7 cellular contexts compared by ENCODE assay signal in genomic region chr9:116917895-116918508, GRCh38.
DNase-seq lines count a peak whose midpoint lies in the region; ATAC-seq, FAIRE-seq and TF ChIP-seq lines count a peak whose summit lies in the region.
"Not testable (repeated sequence)": the region's sequence is repeated elsewhere in the genome, so short reads cannot be mapped to it uniquely, and the experiment has no call there.

No MANE protein-coding gene starts in this region.

- POLR2A ChIA-PET in WTC11 (lab: Charles Lee): not testable (repeated sequence)

- H3K4me1 ChIP-seq in Karpas-422 (ENCODE audit: low read length): peaks cover 17% of the 10 kb centered on the region

- not testable (repeated sequence) for H3K9me2 ChIP-seq in Karpas-422 (replicated peaks; ENCODE audit: insufficient read depth, low read length)

- H3K27me3 Mint-ChIP-seq in WTC11 (ENCODE audit: low read depth): not testable (repeated sequence)

- H3K4me3 ChIP-seq in GM12864 (ENCODE audit: low read depth, low read length): peak overlapping the region; percentile 22; the same call in 1 of the 2 replicates
- H3K4me3 ChIP-seq in Karpas-422 (ENCODE audit: low read length): peak overlapping the region; percentile 76

- H3K4me2 ChIP-seq in Karpas-422 (ENCODE audit: low read depth, low read length, poor library complexity, severe bottlenecking): peak overlapping the region; percentile 93

- peaks cover 18% of the 10 kb centered on the region for H3K36me3 ChIP-seq in Karpas-422 (ENCODE audit: insufficient read depth, low read length)

- peak overlapping the region; percentile 53 for H3K27ac ChIP-seq in Karpas-422 (ENCODE audit: low read length)

- not testable (repeated sequence) for FAIRE-seq in GM12892 (lab: Jason Lieb, UNC)

- H3K9me3 Mint-ChIP-seq in WTC11: not testable (repeated sequence)

- peaks cover 18% of the 10 kb centered on the region for H3K4me1 Mint-ChIP-seq in WTC11

- H3K9me3 ChIP-seq in Karpas-422 (ENCODE audit: low read length): not testable (repeated sequence)

- ATAC-seq in WTC11: peak; percentile 56

- H4K20me1 ChIP-seq in Karpas-422 (ENCODE audit: insufficient read depth, low read depth, low read length): not testable (repeated sequence)

- TF ChIP-seq CTCF in GM12864 (IDR thresholded peaks at IDR 0.05; ENCODE audit: low read depth, low read length, missing control alignments); WTC11 (IDR thresholded peaks at IDR 0.05): not testable (repeated sequence)

- CTCF ChIA-PET in WTC11 (lab: Charles Lee): not testable (repeated sequence)

- peak overlapping the region; percentile 67; the same call in 1 of the 2 replicates for H2AFZ ChIP-seq in Karpas-422 (ENCODE audit: low read length)

- not testable (repeated sequence) for DNase-seq in GM12864 (ENCODE audit: low read depth); GM12892 (ENCODE audit: insufficient read length); WTC11 (ENCODE audit: low spot score)
- DNase-seq in Karpas-422 (peak; percentile 62), NCI-H146 (lab: John Stamatoyannopoulos, UW) (peak; percentile 28), NCI-H69 (lab: John Stamatoyannopoulos, UW) (peak; percentile 55), NCI-H748 treated with DMSO at 0.1 percent for 48 hours (lab: John Stamatoyannopoulos, UW) (peak; percentile 7)

- H3K27me3 ChIP-seq in Karpas-422 (ENCODE audit: low read length): not testable (repeated sequence)

- not testable (repeated sequence) for H3K4me3 Mint-ChIP-seq in WTC11

- H3K27ac Mint-ChIP-seq in WTC11: peak overlapping the region; percentile 50; the same call in 1 of the 2 replicates

- TF ChIP-seq POLR2A in GM12892 (IDR thresholded peaks at IDR 0.05; ENCODE audit: low read depth, low read length): peak; percentile 61; the same call in 1 of the 2 replicates

- peaks cover 54% of the 10 kb centered on the region for H3K79me2 ChIP-seq in Karpas-422 (ENCODE audit: low read length)

- not testable (repeated sequence) for H3K36me3 Mint-ChIP-seq in WTC11

- H3K9ac ChIP-seq in Karpas-422 (ENCODE audit: low read length): peak overlapping the region; percentile 75
